In the genomic region with DNA sequence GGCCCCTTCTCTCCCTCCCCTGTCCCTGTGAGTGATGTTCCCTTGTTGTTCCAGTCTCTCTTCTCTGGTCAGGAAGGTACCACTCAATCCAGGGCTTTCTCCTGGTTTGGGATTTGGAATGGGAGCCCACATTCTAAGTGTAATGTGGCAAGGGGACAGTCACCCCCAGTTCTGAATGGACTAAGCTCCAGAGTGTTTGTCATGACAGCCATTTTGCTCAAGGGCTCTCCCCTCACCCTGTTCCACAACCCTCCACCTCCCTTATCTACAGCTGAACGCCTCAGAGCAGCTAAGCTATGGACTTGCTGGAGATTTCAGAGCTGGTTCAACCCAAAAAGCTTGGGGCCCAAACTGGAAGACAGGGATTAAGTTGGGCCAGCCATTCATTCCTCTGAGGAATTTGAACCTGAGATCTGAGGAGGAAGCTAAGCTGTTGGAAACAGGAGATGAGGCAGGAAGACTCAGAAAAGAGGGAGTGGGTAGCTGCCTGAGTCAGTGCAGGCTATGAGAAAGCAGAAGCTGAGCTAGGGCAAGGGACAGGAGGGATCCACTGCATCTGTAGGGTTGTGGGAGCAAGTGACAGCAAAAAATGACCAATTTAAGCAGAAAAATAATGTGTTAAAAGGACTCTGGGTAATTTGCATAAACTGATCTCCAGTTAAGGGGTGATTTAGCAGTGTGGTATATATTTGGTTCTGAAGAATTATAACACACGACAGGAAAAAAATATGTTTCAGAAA, we compare ENCODE assay signal across 21 cellular contexts.
A peak's percentile ranks its signal among the peaks of the same experiment; 100 is the strongest.
DNase-seq lines count a peak whose midpoint lies in the region; ATAC-seq and TF ChIP-seq lines count a peak whose summit lies in the region.
"Had no signal": no experiment of that assay in that cellular context is flagged by ENCODE, and none has a peak within 500 bp of the region (broad histone marks: within the 10 kb centered on the region; RNA-seq: fewer than 3 reads in every experiment).

No MANE protein-coding gene starts in this region.

- H4K20me1 ChIP-seq in OCI-LY3 (ENCODE audit: insufficient read depth, low read length) = no peaks in the 10 kb centered on the region

- H3K27ac Mint-ChIP-seq in memory B cell = no peak overlapping the region
- H3K27ac Mint-ChIP-seq in nephron progenitor cell = no peak overlapping the region
- H3K27ac Mint-ChIP-seq: activated CD4-positive, alpha-beta T cell treated with anti-CD3 and anti-CD28 coated beads for 36 hours; activated T-helper 2 cell treated with anti-CD3 and anti-CD28 coated beads, Interferon-gamma antibody, Interleukin-2, Interleukin-4, amounts not matched to agents 10 μg/mL and 5 μg/mL and 100 μg/mL, durations not matched to agents 14 hours and 24 hours and 36 hours; mesothelial cell of epicardium had no signal

- DNase-seq in CD1c-positive myeloid dendritic cell (ENCODE audit: extremely low spot score) (peak; percentile 62), memory B cell (ENCODE audit: low spot score in 2 of 2) (no peak), GM13977 (ENCODE audit: low spot score) (no peak), nephron progenitor cell (no peak), NCI-H2029 treated with DMSO at 0.1 percent for 48 hours (lab: John Stamatoyannopoulos, UW) (no peak)
- DNase-seq: activated CD4-positive, alpha-beta T cell treated with anti-CD3 and anti-CD28 coated beads for 36 hours; adrenal gland; NCI-H1092; NCI-H1930; NCI-H226; NCI-H774; Peyer's patch; stimulated activated naive CD4-positive, alpha-beta T cell had no signal

- peaks cover 50% of the 10 kb centered on the region for H3K4me1 Mint-ChIP-seq in memory B cell
- peaks cover 27% of the 10 kb centered on the region for H3K4me1 Mint-ChIP-seq in nephron progenitor cell
- H3K4me1 Mint-ChIP-seq: activated CD4-positive, alpha-beta T cell treated with anti-CD3 and anti-CD28 coated beads for 36 hours; mesothelial cell of epicardium had no signal

- H3K36me3 Mint-ChIP-seq in memory B cell (no peaks in the 10 kb centered on the region), nephron progenitor cell (ENCODE audit: low read depth) (no peaks in the 10 kb centered on the region)
- H3K36me3 Mint-ChIP-seq: mesothelial cell of epicardium; natural killer cell treated with Interleukin-12 subunit alpha and Interleukin-12 subunit beta and Interleukin-15 and Interleukin-18, amount 100 ng/mL, for 72 hours had no signal

- POLR2A ChIA-PET in HEK293 (lab: Yijun Ruan, JAX) = no interaction called here

- no peak overlapping the region for H3K4me3 ChIP-seq in HEK293 (ENCODE audit: low read depth, low read length)
- no peak overlapping the region for H3K4me3 ChIP-seq in OCI-LY3 (ENCODE audit: low read length)
- H3K4me3 ChIP-seq: adrenal gland, breast epithelium, coronary artery, Peyer's patch, SK-N-MC had no signal

- no peak overlapping the region for H3K27ac ChIP-seq in HEK293 (ENCODE audit: extremely low read depth, low read depth, low read length)
- H3K27ac ChIP-seq in OCI-LY3 (ENCODE audit: low read length) = no peak overlapping the region
- H3K27ac ChIP-seq: adrenal gland, breast epithelium, coronary artery, Peyer's patch, SK-N-MC had no signal

- no peaks in the 10 kb centered on the region for H3K4me1 ChIP-seq in HEK293 (ENCODE audit: control insufficient read depth, insufficient read depth, low read length)
- peaks cover 52% of the 10 kb centered on the region for H3K4me1 ChIP-seq in OCI-LY3 (ENCODE audit: low read length)
- H3K4me1 ChIP-seq: breast epithelium, Peyer's patch had no signal

- no peaks in the 10 kb centered on the region for H3K9me3 ChIP-seq in HEK293 (ENCODE audit: control insufficient read depth, insufficient read depth, low read depth, low read length)
- H3K9me3 ChIP-seq in OCI-LY3 (ENCODE audit: insufficient read depth, low read length) = no peaks in the 10 kb centered on the region
- H3K9me3 ChIP-seq: adrenal gland, breast epithelium, Peyer's patch had no signal

- no peak for TF ChIP-seq CTCF in HEK293 (tag by site-specific recombination; IDR thresholded peaks at IDR 0.05)
- no peak for TF ChIP-seq CTCF in OCI-LY3 (IDR thresholded peaks at IDR 0.05; ENCODE audit: low read depth, low read length)
- no peak for TF ChIP-seq CTCF in GM13977 (IDR thresholded peaks at IDR 0.05; ENCODE audit: extremely low read depth, insufficient read depth, missing control alignments)
- TF ChIP-seq CTCF in nephron progenitor cell (IDR thresholded peaks at IDR 0.05) = no peak

- in situ Hi-C loops in GM13977 (cut with MboI; ENCODE audit: low pct_unique_long_range_greater_than_20kb, low sequenced_read_pairs, unreplicated experiment) = no loop called here

- peak overlapping the region; percentile 5; the same call in 1 of the 2 replicates for H3K4me2 ChIP-seq in OCI-LY3 (ENCODE audit: low read length)

- no peaks in the 10 kb centered on the region for H3K27me3 ChIP-seq in OCI-LY3 (ENCODE audit: low read depth, low read length)
- H3K27me3 ChIP-seq: adrenal gland, breast epithelium, Peyer's patch had no signal

- peak overlapping the region; percentile 22 for H3K4me3 Mint-ChIP-seq in memory B cell
- H3K4me3 Mint-ChIP-seq in nephron progenitor cell = no peak overlapping the region
- H3K4me3 Mint-ChIP-seq: activated CD4-positive, alpha-beta T cell treated with anti-CD3 and anti-CD28 coated beads for 36 hours; mesothelial cell of epicardium; natural killer cell treated with Interleukin-12 subunit alpha and Interleukin-12 subunit beta and Interleukin-15 and Interleukin-18, amount 100 ng/mL, for 72 hours had no signal

- CTCF ChIA-PET in HEK293 (lab: Yijun Ruan, JAX) = interaction anchor here (1.2 to 5.4 kb wide), 4 partner anchors 13 to 142 kb away, joined by 4 to 29 read pairs (median 6); no protein-coding TSS in a partner anchor

- no peak overlapping the region for H3K9ac ChIP-seq in OCI-LY3 (ENCODE audit: low read length)

- ATAC-seq in memory B cell (ENCODE audit: low read depth) = peak; percentile 50
- ATAC-seq: activated CD4-positive, alpha-beta T cell treated with anti-CD3 and anti-CD28 coated beads for 36 hours; natural killer cell treated with Interleukin-12 subunit alpha and Interleukin-12 subunit beta and Interleukin-15 and Interleukin-18, amount 100 ng/mL, for 72 hours had no signal

- no peak overlapping the region for H2AFZ ChIP-seq in OCI-LY3 (ENCODE audit: low read depth, low read length)

- H3K9me3 Mint-ChIP-seq in memory B cell (no peaks in the 10 kb centered on the region), nephron progenitor cell (no peaks in the 10 kb centered on the region)
- H3K9me3 Mint-ChIP-seq: activated T-helper 2 cell treated with anti-CD3 and anti-CD28 coated beads, Interferon-gamma antibody, Interleukin-2, Interleukin-4, amounts not matched to agents 10 μg/mL and 5 μg/mL and 100 μg/mL, durations not matched to agents 14 hours and 24 hours and 36 hours; natural killer cell treated with Interleukin-12 subunit alpha and Interleukin-12 subunit beta and Interleukin-15 and Interleukin-18, amount 100 ng/mL, for 72 hours had no signal

- peaks cover 28% of the 10 kb centered on the region for H3K79me2 ChIP-seq in OCI-LY3 (ENCODE audit: low read length)

- no peaks in the 10 kb centered on the region for H3K36me3 ChIP-seq in HEK293 (ENCODE audit: control insufficient read depth in 2 of 2, insufficient read depth in 1 of 2, low read length in 2 of 2)
- H3K36me3 ChIP-seq in OCI-LY3 (replicated peaks; ENCODE audit: low read depth, low read length) = peaks cover 37% of the 10 kb centered on the region
- H3K36me3 ChIP-seq: adrenal gland, breast epithelium, Peyer's patch had no signal

- no peaks in the 10 kb centered on the region for H3K27me3 Mint-ChIP-seq in memory B cell
- H3K27me3 Mint-ChIP-seq in nephron progenitor cell (ENCODE audit: low read depth, poor library complexity) = peaks cover 13% of the 10 kb centered on the region
- H3K27me3 Mint-ChIP-seq: natural killer cell treated with Interleukin-12 subunit alpha and Interleukin-12 subunit beta and Interleukin-15 and Interleukin-18, amount 100 ng/mL, for 72 hours had no signal

TF ChIP-seq in HEK293, 187 proteins besides CTCF, POLR2A, EP300 and RAD21 (continues in another document):
- TF ChIP-seq TCF7L2 (IDR thresholded peaks at IDR 0.05; ENCODE audit: borderline replicate concordance, low read depth, low read length) (no peak), ZNF433 (tag by site-specific recombination; IDR thresholded peaks at IDR 0.05; ENCODE audit: low read depth) (no peak), ZIC2 (tag by site-specific recombination; IDR thresholded peaks at IDR 0.05) (no peak)
- TF ChIP-seq, protein P1, sequence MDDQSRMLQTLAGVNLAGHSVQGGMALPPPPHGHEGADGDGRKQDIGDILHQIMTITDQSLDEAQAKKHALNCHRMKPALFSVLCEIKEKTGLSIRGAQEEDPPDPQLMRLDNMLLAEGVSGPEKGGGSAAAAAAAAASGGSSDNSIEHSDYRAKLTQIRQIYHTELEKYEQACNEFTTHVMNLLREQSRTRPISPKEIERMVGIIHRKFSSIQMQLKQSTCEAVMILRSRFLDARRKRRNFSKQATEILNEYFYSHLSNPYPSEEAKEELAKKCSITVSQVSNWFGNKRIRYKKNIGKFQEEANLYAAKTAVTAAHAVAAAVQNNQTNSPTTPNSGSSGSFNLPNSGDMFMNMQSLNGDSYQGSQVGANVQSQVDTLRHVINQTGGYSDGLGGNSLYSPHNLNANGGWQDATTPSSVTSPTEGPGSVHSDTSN (CRISPR knock-in tag; IDR thresholded peaks at IDR 0.05) = no peak
